9 cellular contexts compared by ENCODE assay signal in the genomic region with DNA sequence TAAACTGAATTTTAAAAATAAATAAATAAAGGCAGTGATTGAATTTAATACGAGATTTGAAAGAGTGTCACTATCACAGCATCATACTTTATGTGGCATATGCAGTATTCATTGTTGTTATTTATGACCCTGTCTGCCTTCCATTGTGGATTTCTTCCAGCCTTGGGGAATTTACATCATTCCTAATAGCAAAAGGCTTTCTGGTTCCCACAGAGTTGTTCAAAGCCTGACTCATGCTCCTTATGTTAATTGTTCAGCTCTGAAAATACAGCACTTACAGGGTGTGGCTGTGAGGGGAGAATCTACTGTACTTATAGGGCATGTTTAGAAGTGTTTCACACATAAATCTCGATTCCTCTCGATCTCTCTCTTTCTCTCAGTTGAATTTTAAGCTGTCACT. TPM values are rescaled to one million over a fixed set of nuclear protein-coding genes. Genes with fewer than 3 reads are reported as not detected.
A peak's percentile ranks its signal among the peaks of the same experiment; 100 is the strongest.
DNase-seq lines count a peak whose midpoint lies in the region; ATAC-seq, FAIRE-seq and TF ChIP-seq lines count a peak whose summit lies in the region.
"Had no signal": no experiment of that assay in that cellular context is flagged by ENCODE, and none has a peak within 500 bp of the region (broad histone marks: within the 10 kb centered on the region; RNA-seq: fewer than 3 reads in every experiment).

No MANE protein-coding gene starts in this region.

- no peak for TF ChIP-seq EP300 in A549 (IDR thresholded peaks at IDR 0.05)

- H3K4me1 ChIP-seq in A549, result peaks cover 15% of the 10 kb centered on the region; the same call in 2 of the 3 replicates

- H3K27ac ChIP-seq in A549, result peak overlapping the region; percentile 48 to 54; a peak in 5 of 6 replicates

- H3K4me2 ChIP-seq in A549, result peak overlapping the region; percentile 33

- CTCF ChIA-PET in A549 (lab: Yijun Ruan, JAX), result no interaction called here

- no peak for TF ChIP-seq RAD21 in A549 (conservative IDR thresholded peaks at IDR 0.05 in 1 of 2, IDR thresholded peaks at IDR 0.05 in 1 of 2)

- TF ChIP-seq POLR2A in A549 (IDR thresholded peaks at IDR 0.05; ENCODE audit: low read length), result no peak

- TF ChIP-seq CTCF in A549 (IDR thresholded peaks at IDR 0.05), result no peak
- no peak for TF ChIP-seq CTCF in astrocyte of the cerebellum (IDR thresholded peaks at IDR 0.05; ENCODE audit: low read depth, low read length, missing control alignments)

- peak in 1 of 2 experiments; percentile 65 for DNase-seq in A549 (ENCODE audit: low read depth in 1 of 2, low spot score in 1 of 2)
- DNase-seq in HS-5 (ENCODE audit: low read depth), result peak; percentile 65
- peak; percentile 91 for DNase-seq in astrocyte of the cerebellum (ENCODE audit: low read depth)
- DNase-seq in islet precursor cell, result peak; percentile 75
- DNase-seq in stimulated activated CD4-positive, alpha-beta T cell treated with anti-CD3 and anti-CD28 coated beads, Interleukin-2, amount 100 ng/mL, for 24 hours, result no peak
- no peak for DNase-seq in NCI-H1105 treated with DMSO at 0.1 percent for 48 hours (lab: John Stamatoyannopoulos, UW)
- DNase-seq: C1 segment of cervical spinal cord had no signal

- POLR2A ChIA-PET in A549 (lab: Yijun Ruan, JAX), result no interaction called here

- H3K9me3 ChIP-seq in A549, result no peaks in the 10 kb centered on the region

- in situ Hi-C loops in astrocyte of the cerebellum (cut with HindIII; ENCODE audit: low sequenced_read_pairs), result no loop called here

- ATAC-seq in A549 (peak; percentile 68 to 70), HG02852 (IDR thresholded peaks at IDR 0.05; ENCODE audit: unreplicated experiment) (no peak), HG02840 (IDR thresholded peaks at IDR 0.05; ENCODE audit: low FRiP score, unreplicated experiment) (no peak)

- WGBS in A549 (ENCODE audit: missing lambda C conversion rate), result 81% methylated on average over 3 of the region's 3 CpGs

- no peak overlapping the region for H3K4me3 ChIP-seq in A549
- H3K4me3 ChIP-seq in astrocyte of the cerebellum (ENCODE audit: low read depth, low read length), result no peak overlapping the region

- peak; percentile 74 for FAIRE-seq in A549 (lab: Jason Lieb, UNC)

TF ChIP-seq in A549, 52 proteins besides CTCF, POLR2A, EP300 and RAD21:
- no peak for TF ChIP-seq CHD2 (IDR thresholded peaks at IDR 0.05; ENCODE audit: low read length, partially characterized antibody)
- TF ChIP-seq NFE2L2 (conservative IDR thresholded peaks at IDR 0.05; ENCODE audit: low read length), result no peak
- TF ChIP-seq MYC (IDR thresholded peaks at IDR 0.05; ENCODE audit: borderline replicate concordance, low read length), result no peak
- TF ChIP-seq CBX8 (IDR thresholded peaks at IDR 0.05), result no peak
- TF ChIP-seq EHMT2 (IDR thresholded peaks at IDR 0.05; ENCODE audit: low read depth), result no peak
- TF ChIP-seq, protein P1, sequence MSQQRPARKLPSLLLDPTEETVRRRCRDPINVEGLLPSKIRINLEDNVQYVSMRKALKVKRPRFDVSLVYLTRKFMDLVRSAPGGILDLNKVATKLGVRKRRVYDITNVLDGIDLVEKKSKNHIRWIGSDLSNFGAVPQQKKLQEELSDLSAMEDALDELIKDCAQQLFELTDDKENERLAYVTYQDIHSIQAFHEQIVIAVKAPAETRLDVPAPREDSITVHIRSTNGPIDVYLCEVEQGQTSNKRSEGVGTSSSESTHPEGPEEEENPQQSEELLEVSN (IDR thresholded peaks at IDR 0.05; ENCODE audit: borderline replicate concordance, low read depth), result no peak

RNA-seq across cellular contexts. Expression of a gene that starts 54.4 kb away (rescaled TPM):
- 90.0 and 141 TPM in 2 replicates for polyA plus RNA-seq in A549 (2011; rRNA removed)
- 34.0 and 43.4 TPM in 2 replicates for polyA plus RNA-seq in A549 (2012; cell fraction: cytosol; rRNA removed)
- 147 and 253 TPM in 2 replicates for polyA plus RNA-seq in A549 (2012; cell fraction: nucleus; rRNA removed)
- polyA plus RNA-seq in A549 (2017; fragmentation: RNase III; extraction: RNeasy Plus Mini Kit Qiagen cat#74134 plus additional on column Dnase treatment), result 75.7 to 80.9 TPM (median 80.8 TPM) in 3 replicates
- polyA minus RNA-seq in A549 (2011; rRNA and poly(A)+ RNA removed), result 334 and 370 TPM in 2 replicates

Comparison
In these comparisons a context has a peak if more than half of its experiments do, and no peak if none do; other contexts are left out.
1. ATAC-seq: peak in A549 (2 of 2); none in HG02852 (single experiment) and HG02840 (single experiment).
2. DNase-seq: peak in HS-5 (single experiment), astrocyte of the cerebellum (single experiment) and islet precursor cell (single experiment); none in stimulated activated CD4-positive, alpha-beta T cell treated with anti-CD3 and anti-CD28 coated beads, Interleukin-2, amount 100 ng/mL, for 24 hours (0 of 2) and NCI-H1105 treated with DMSO at 0.1 percent for 48 hours (single experiment).